In genomic region chr19:18746393-18747167, GRCh38 we compare ENCODE assay signal across 19 cellular contexts. TPM values are rescaled to one million over a fixed set of nuclear protein-coding genes. Genes with fewer than 3 reads are reported as not detected.
"Had no signal": no experiment of that assay in that cellular context is flagged by ENCODE, and none has a peak within 500 bp of the region (broad histone marks: within the 10 kb centered on the region; RNA-seq: fewer than 3 reads in every experiment).

No MANE protein-coding gene starts in this region.

- H3K27me3 ChIP-seq: adrenal gland, upper lobe of left lung had no signal

- FAIRE-seq: small intestine had no signal

- H3K4me1 Mint-ChIP-seq: activated naive CD4-positive, alpha-beta T cell treated with anti-CD3 and anti-CD28 coated beads, Interleukin-2, amount 50 U/mL, for 24 hours; naive thymus-derived CD4-positive, alpha-beta T cell had no signal

- H3K9me3 Mint-ChIP-seq: activated CD8-positive, alpha-beta T cell treated with anti-CD3 and anti-CD28 coated beads for 36 hours; activated naive CD4-positive, alpha-beta T cell treated with anti-CD3 and anti-CD28 coated beads, Interleukin-2, amount 50 U/mL, for 24 hours; activated T-cell treated with anti-CD3 and anti-CD28 coated beads, Interleukin-2, amount 50 U/mL, for 4 hours; naive thymus-derived CD4-positive, alpha-beta T cell; T-helper 1 cell treated with Interleukin-12 subunit alpha and Interleukin-12 subunit beta and Interleukin-4 antibody, amounts not matched to agents 30 μg/mL and 1 μg/mL, for 36 hours had no signal

- H3K27ac Mint-ChIP-seq: activated CD8-positive, alpha-beta T cell treated with anti-CD3 and anti-CD28 coated beads for 36 hours; activated naive CD4-positive, alpha-beta T cell treated with anti-CD3 and anti-CD28 coated beads, Interleukin-2, amount 50 U/mL, for 24 hours; naive thymus-derived CD4-positive, alpha-beta T cell; progenitor cell of endocrine pancreas; T-helper 1 cell treated with Interleukin-12 subunit alpha and Interleukin-12 subunit beta and Interleukin-4 antibody, amounts not matched to agents 30 μg/mL and 1 μg/mL, for 36 hours had no signal

- H3K4me3 ChIP-seq: adrenal gland, esophagus squamous epithelium, lower lobe of right lung, mucosa of descending colon, upper lobe of left lung had no signal

- H3K4me3 Mint-ChIP-seq: activated CD8-positive, alpha-beta T cell treated with anti-CD3 and anti-CD28 coated beads for 36 hours; activated naive CD4-positive, alpha-beta T cell treated with anti-CD3 and anti-CD28 coated beads, Interleukin-2, amount 50 U/mL, for 24 hours; activated T-cell treated with anti-CD3 and anti-CD28 coated beads, Interleukin-2, amount 50 U/mL, for 4 hours; naive thymus-derived CD4-positive, alpha-beta T cell; T-helper 1 cell treated with Interleukin-12 subunit alpha and Interleukin-12 subunit beta and Interleukin-4 antibody, amounts not matched to agents 30 μg/mL and 1 μg/mL, for 36 hours had no signal

- H3K9me3 ChIP-seq: adrenal gland, esophagus squamous epithelium, lower lobe of right lung, mucosa of descending colon, upper lobe of left lung had no signal

- H3K27me3 Mint-ChIP-seq: activated CD8-positive, alpha-beta T cell treated with anti-CD3 and anti-CD28 coated beads for 36 hours; activated naive CD4-positive, alpha-beta T cell treated with anti-CD3 and anti-CD28 coated beads, Interleukin-2, amount 50 U/mL, for 24 hours; naive thymus-derived CD4-positive, alpha-beta T cell; progenitor cell of endocrine pancreas had no signal

- H3K27ac ChIP-seq: adrenal gland, esophagus squamous epithelium, lower lobe of right lung, upper lobe of left lung had no signal

- DNase-seq: activated CD4-positive, alpha-beta T cell treated with anti-CD3 and anti-CD28 coated beads for 4 hours; activated CD8-positive, alpha-beta T cell treated with anti-CD3 and anti-CD28 coated beads for 36 hours; activated effector memory CD4-positive, alpha-beta T cell treated with Interleukin-2 at 50 U/mL for 16 hours; activated T-cell treated with anti-CD3 and anti-CD28 coated beads, Interleukin-2, amount 50 U/mL, for 4 hours; adrenal gland; esophagus squamous epithelium; lower lobe of right lung; naive thymus-derived CD4-positive, alpha-beta T cell; occipital lobe; small intestine; stimulated activated CD4-positive, alpha-beta T cell treated with anti-CD3 and anti-CD28 coated beads, Interleukin-4, amount 100 ng/mL, for 24 hours; stimulated activated naive CD8-positive, alpha-beta T cell treated with anti-CD3 and anti-CD28 coated beads, Interleukin-15, Interleukin-2, amounts not matched to agents 100 U/mL and 50 U/mL, for 24 hours; WERI-Rb-1 had no signal

- H3K36me3 Mint-ChIP-seq: activated naive CD4-positive, alpha-beta T cell treated with anti-CD3 and anti-CD28 coated beads, Interleukin-2, amount 50 U/mL, for 24 hours had no signal

RNA-seq across cellular contexts. Expression of gene COMP, which starts 44.5 kb away (rescaled TPM):
- total RNA-seq: activated CD8-positive, alpha-beta T cell treated with anti-CD3 and anti-CD28 coated beads for 36 hours; activated T-cell treated with anti-CD3 and anti-CD28 coated beads, Interleukin-2, amount 50 U/mL, for 4 hours; glomerular endothelial cell; naive thymus-derived CD4-positive, alpha-beta T cell; occipital lobe had no signal
- polyA plus RNA-seq: naive thymus-derived CD4-positive, alpha-beta T cell had no signal
